ENCODE assay signal across 29 cellular contexts in genomic region chr15:89345245-89345644, GRCh38.
"Had no signal": no experiment of that assay in that cellular context is flagged by ENCODE, and none has a peak within 500 bp of the region (broad histone marks: within the 10 kb centered on the region; RNA-seq: fewer than 3 reads in every experiment).

No MANE protein-coding gene starts in this region.

- H3K27me3 ChIP-seq: ovary, testis, uterus had no signal

- H3K36me3 Mint-ChIP-seq: natural killer cell; neural progenitor cell; stimulated activated memory B cell treated with anti-CD40 and anti-IgM and Interleukin-4, amounts not matched to agents 10 μg/mL and 1 μg/mL and 100 μg/mL, for 72 hours; type B pancreatic cell had no signal

- DNase-seq: natural killer cell; occipital lobe; ovary; psoas muscle; right cardiac atrium; spleen; stimulated activated CD4-positive, alpha-beta T cell treated with anti-CD3 and anti-CD28 coated beads, Interleukin-12 subunit alpha, Interleukin-12 subunit beta, amount 100 ng/mL, for 4 hours; stimulated activated CD4-positive, alpha-beta T cell treated with anti-CD3 and anti-CD28 coated beads, Interleukin-1b, Interleukin-23, amount 100 ng/mL, for 48 hours; stimulated activated CD4-positive, alpha-beta T cell treated with anti-CD3 and anti-CD28 coated beads, Interleukin-4, amount 100 ng/mL, for 1 hour; stimulated activated CD4-positive, alpha-beta T cell treated with anti-CD3 and anti-CD28 coated beads, Interleukin-4, amount 100 ng/mL, for 4 hours; stimulated activated CD8-positive, alpha-beta memory T cell treated with anti-CD3 and anti-CD28 coated beads, Interleukin-4, amount 100 ng/mL, for 48 hours; stimulated activated naive CD4-positive, alpha-beta T cell; stimulated activated naive CD8-positive, alpha-beta T cell treated with anti-CD3 and anti-CD28 coated beads, Interleukin-15, amount 100 ng/mL, for 72 hours; stimulated activated naive CD8-positive, alpha-beta T cell treated with anti-CD3 and anti-CD28 coated beads, Interleukin-15, Interleukin-2, amounts not matched to agents 100 U/mL and 50 U/mL, for 24 hours; testis; tibial artery; transverse colon; upper lobe of right lung; uterus had no signal

- H3K27ac ChIP-seq: neural progenitor cell, ovary, parathyroid adenoma, psoas muscle, skin epidermis, spleen, suprapubic skin, testis, tibial artery, transverse colon, upper lobe of right lung, uterus had no signal

- H3K4me1 ChIP-seq: parathyroid adenoma, psoas muscle, spleen, suprapubic skin, testis, tibial artery, transverse colon, upper lobe of right lung, uterus had no signal

- H3K27ac Mint-ChIP-seq: natural killer cell; nephron; neural progenitor cell; progenitor cell of endocrine pancreas; stimulated activated memory B cell treated with anti-CD40 and anti-IgM and Interleukin-4, amounts not matched to agents 10 μg/mL and 1 μg/mL and 100 μg/mL, for 72 hours; type B pancreatic cell had no signal

- H3K4me2 ChIP-seq: neural progenitor cell, smooth muscle cell had no signal

- H3K36me3 ChIP-seq: neural progenitor cell, ovary, spleen, suprapubic skin, tibial artery, transverse colon, upper lobe of right lung, uterus had no signal

- H3K4me3 Mint-ChIP-seq: natural killer cell; nephron; neural progenitor cell; stimulated activated memory B cell treated with anti-CD40 and anti-IgM and Interleukin-4, amounts not matched to agents 10 μg/mL and 1 μg/mL and 100 μg/mL, for 72 hours; stimulated activated naive CD8-positive, alpha-beta T cell treated with anti-CD3 and anti-CD28 coated beads, Interleukin-15, amount 100 ng/mL, for 72 hours; type B pancreatic cell had no signal

- ATAC-seq: natural killer cell; psoas muscle; right cardiac atrium; sciatic nerve; stimulated activated memory B cell treated with anti-CD40 and anti-IgM and Interleukin-4, amounts not matched to agents 10 μg/mL and 1 μg/mL and 100 μg/mL, for 72 hours; stimulated activated naive CD8-positive, alpha-beta T cell treated with anti-CD3 and anti-CD28 coated beads, Interleukin-15, amount 100 ng/mL, for 72 hours; stimulated activated naive CD8-positive, alpha-beta T cell treated with anti-CD3 and anti-CD28 coated beads, Interleukin-15, Interleukin-2, amounts not matched to agents 100 U/mL and 50 U/mL, for 24 hours; upper lobe of right lung had no signal

- H3K4me1 Mint-ChIP-seq: natural killer cell; nephron; neural progenitor cell; stimulated activated memory B cell treated with anti-CD40 and anti-IgM and Interleukin-4, amounts not matched to agents 10 μg/mL and 1 μg/mL and 100 μg/mL, for 72 hours; stimulated activated naive CD8-positive, alpha-beta T cell treated with anti-CD3 and anti-CD28 coated beads, Interleukin-15, amount 100 ng/mL, for 72 hours had no signal

- H3K9me3 ChIP-seq: ovary, psoas muscle, spleen, suprapubic skin, testis, tibial artery, transverse colon, upper lobe of right lung, uterus had no signal

- H3K9me3 Mint-ChIP-seq: natural killer cell; neural progenitor cell; stimulated activated memory B cell treated with anti-CD40 and anti-IgM and Interleukin-4, amounts not matched to agents 10 μg/mL and 1 μg/mL and 100 μg/mL, for 72 hours; stimulated activated naive CD8-positive, alpha-beta T cell treated with anti-CD3 and anti-CD28 coated beads, Interleukin-15, amount 100 ng/mL, for 72 hours; type B pancreatic cell had no signal

- H3K4me3 ChIP-seq: neural progenitor cell, ovary, psoas muscle, skin epidermis, smooth muscle cell, spleen, suprapubic skin, testis, tibial artery, transverse colon, upper lobe of right lung, uterus had no signal
